In genomic region chr10:103476046-103476768, GRCh38 we compare ENCODE assay signal across 8 cellular contexts. TPM values are rescaled to one million over a fixed set of nuclear protein-coding genes. Genes with fewer than 3 reads are reported as not detected.
A peak's percentile ranks its signal among the peaks of the same experiment; 100 is the strongest.
DNase-seq lines count a peak whose midpoint lies in the region; TF ChIP-seq lines count a peak whose summit lies in the region.
"Had no signal": no experiment of that assay in that cellular context is flagged by ENCODE, and none has a peak within 500 bp of the region (broad histone marks: within the 10 kb centered on the region; RNA-seq: fewer than 3 reads in every experiment).

No MANE protein-coding gene starts in this region.

- H3K27ac Mint-ChIP-seq in HFFc6, result no peak overlapping the region
- peak overlapping the region; percentile 53 for H3K27ac Mint-ChIP-seq in T-helper 2 cell treated with Interferon-gamma antibody and Interleukin-4, amounts not matched to agents 5 μg/mL and 100 μg/mL, for 36 hours
- no peak overlapping the region for H3K27ac Mint-ChIP-seq in activated T-helper 1 cell treated with anti-CD3 and anti-CD28 coated beads, Interleukin-12 subunit alpha, Interleukin-12 subunit beta, Interleukin-2, Interleukin-4 antibody, amounts not matched to agents 30 ng/mL and 10 ng/mL and 1 ng/mL, durations not matched to agents 14 hours and 24 hours and 36 hours
- H3K27ac Mint-ChIP-seq: activated B cell treated with CpG ODN at 0.5 μM for 24 hours had no signal

- TF ChIP-seq CTCF in GM12872 (IDR thresholded peaks at IDR 0.05; ENCODE audit: insufficient read depth, low read depth, low read length), result peak; percentile 64
- TF ChIP-seq CTCF in HFFc6 (IDR thresholded peaks at IDR 0.05), result peak; percentile 34; the same call in 1 of the 2 replicates

- no peak for DNase-seq in HFFc6
- DNase-seq in T-helper 2 cell treated with Interferon-gamma antibody and Interleukin-4, amounts not matched to agents 5 μg/mL and 100 μg/mL, for 36 hours (ENCODE audit: low spot score), result no peak
- peak; percentile 34 for DNase-seq in kidney tubule cell (ENCODE audit: low spot score)
- no peak for DNase-seq in NCI-H187 treated with DMSO at 0.1 percent for 48 hours (lab: John Stamatoyannopoulos, UW)
- no peak for DNase-seq in cerebellar cortex (ENCODE audit: low spot score)
- no peak for DNase-seq in activated T-helper 1 cell treated with anti-CD3 and anti-CD28 coated beads, Interleukin-12 subunit alpha, Interleukin-12 subunit beta, Interleukin-2, Interleukin-4 antibody, amounts not matched to agents 30 ng/mL and 10 ng/mL and 1 ng/mL, durations not matched to agents 14 hours and 24 hours and 36 hours (ENCODE audit: low spot score)
- DNase-seq: activated B cell treated with CpG ODN at 0.5 μM for 24 hours had no signal

- intact Hi-C loops in activated T-helper 1 cell treated with anti-CD3 and anti-CD28 coated beads, Interleukin-12 subunit alpha, Interleukin-12 subunit beta, Interleukin-2, Interleukin-4 antibody, amounts not matched to agents 30 ng/mL and 10 ng/mL and 1 ng/mL, durations not matched to agents 14 hours and 24 hours and 36 hours (cut with micrococcal nuclease), result no loop called here

- H3K9me3 Mint-ChIP-seq in HFFc6, result no peaks in the 10 kb centered on the region
- H3K9me3 Mint-ChIP-seq in T-helper 2 cell treated with Interferon-gamma antibody and Interleukin-4, amounts not matched to agents 5 μg/mL and 100 μg/mL, for 36 hours, result no peaks in the 10 kb centered on the region
- no peaks in the 10 kb centered on the region for H3K9me3 Mint-ChIP-seq in activated T-helper 1 cell treated with anti-CD3 and anti-CD28 coated beads, Interleukin-12 subunit alpha, Interleukin-12 subunit beta, Interleukin-2, Interleukin-4 antibody, amounts not matched to agents 30 ng/mL and 10 ng/mL and 1 ng/mL, durations not matched to agents 14 hours and 24 hours and 36 hours
- H3K9me3 Mint-ChIP-seq: activated B cell treated with CpG ODN at 0.5 μM for 24 hours had no signal

- H3K4me1 Mint-ChIP-seq in HFFc6 (ENCODE audit: low read depth), result peaks cover 29% of the 10 kb centered on the region
- peaks cover 26% of the 10 kb centered on the region for H3K4me1 Mint-ChIP-seq in T-helper 2 cell treated with Interferon-gamma antibody and Interleukin-4, amounts not matched to agents 5 μg/mL and 100 μg/mL, for 36 hours (ENCODE audit: low read depth)
- peaks cover 45% of the 10 kb centered on the region for H3K4me1 Mint-ChIP-seq in activated T-helper 1 cell treated with anti-CD3 and anti-CD28 coated beads, Interleukin-12 subunit alpha, Interleukin-12 subunit beta, Interleukin-2, Interleukin-4 antibody, amounts not matched to agents 30 ng/mL and 10 ng/mL and 1 ng/mL, durations not matched to agents 14 hours and 24 hours and 36 hours (ENCODE audit: low read depth)

- no peak overlapping the region for H3K4me3 Mint-ChIP-seq in HFFc6
- H3K4me3 Mint-ChIP-seq in T-helper 2 cell treated with Interferon-gamma antibody and Interleukin-4, amounts not matched to agents 5 μg/mL and 100 μg/mL, for 36 hours, result no peak overlapping the region
- no peak overlapping the region for H3K4me3 Mint-ChIP-seq in activated T-helper 1 cell treated with anti-CD3 and anti-CD28 coated beads, Interleukin-12 subunit alpha, Interleukin-12 subunit beta, Interleukin-2, Interleukin-4 antibody, amounts not matched to agents 30 ng/mL and 10 ng/mL and 1 ng/mL, durations not matched to agents 14 hours and 24 hours and 36 hours
- H3K4me3 Mint-ChIP-seq: activated B cell treated with CpG ODN at 0.5 μM for 24 hours had no signal

- no peaks in the 10 kb centered on the region for H3K36me3 Mint-ChIP-seq in HFFc6 (ENCODE audit: low read depth)
- H3K36me3 Mint-ChIP-seq in T-helper 2 cell treated with Interferon-gamma antibody and Interleukin-4, amounts not matched to agents 5 μg/mL and 100 μg/mL, for 36 hours (ENCODE audit: low read depth), result peaks cover 2% of the 10 kb centered on the region
- H3K36me3 Mint-ChIP-seq in activated T-helper 1 cell treated with anti-CD3 and anti-CD28 coated beads, Interleukin-12 subunit alpha, Interleukin-12 subunit beta, Interleukin-2, Interleukin-4 antibody, amounts not matched to agents 30 ng/mL and 10 ng/mL and 1 ng/mL, durations not matched to agents 14 hours and 24 hours and 36 hours (ENCODE audit: low read depth), result no peaks in the 10 kb centered on the region

- peaks cover 5% of the 10 kb centered on the region for H3K27me3 Mint-ChIP-seq in HFFc6 (ENCODE audit: insufficient read depth)
- no peaks in the 10 kb centered on the region for H3K27me3 Mint-ChIP-seq in T-helper 2 cell treated with Interferon-gamma antibody and Interleukin-4, amounts not matched to agents 5 μg/mL and 100 μg/mL, for 36 hours (ENCODE audit: low read depth)
- peaks cover 2% of the 10 kb centered on the region for H3K27me3 Mint-ChIP-seq in activated T-helper 1 cell treated with anti-CD3 and anti-CD28 coated beads, Interleukin-12 subunit alpha, Interleukin-12 subunit beta, Interleukin-2, Interleukin-4 antibody, amounts not matched to agents 30 ng/mL and 10 ng/mL and 1 ng/mL, durations not matched to agents 14 hours and 24 hours and 36 hours (ENCODE audit: insufficient read depth)
- H3K27me3 Mint-ChIP-seq: activated B cell treated with CpG ODN at 0.5 μM for 24 hours had no signal

RNA-seq across cellular contexts. Expression of gene CALHM3, which starts 2.8 kb away (rescaled TPM):
- under 1 TPM in 1 of 6 experiments, not detected in 5; 0.09 TPM for total RNA-seq in HFFc6 (2021; fragmentation: NEBNext Ultra II Directional; extraction: Animal tissue kit (Norgen Biotek cat#: 25700))
- not detected in 2 replicates for total RNA-seq in activated T-helper 1 cell treated with anti-CD3 and anti-CD28 coated beads, Interleukin-12 subunit alpha, Interleukin-12 subunit beta, Interleukin-2, Interleukin-4 antibody, amounts not matched to agents 30 ng/mL and 10 ng/mL and 1 ng/mL, durations not matched to agents 14 hours and 24 hours and 36 hours
- total RNA-seq: activated B cell treated with CpG ODN at 0.5 μM for 24 hours had no signal

RNA-seq across cellular contexts. Expression of gene NEURL1, which starts 17.3 kb away (rescaled TPM):
- total RNA-seq in HFFc6 (2021; fragmentation: NEBNext Ultra II Directional; extraction: Animal tissue kit (Norgen Biotek cat#: 25700)), result under 1 TPM; 0.06 to 0.46 (median 0.27) TPM
- 3.4 and 3.6 TPM in 2 replicates for total RNA-seq in activated T-helper 1 cell treated with anti-CD3 and anti-CD28 coated beads, Interleukin-12 subunit alpha, Interleukin-12 subunit beta, Interleukin-2, Interleukin-4 antibody, amounts not matched to agents 30 ng/mL and 10 ng/mL and 1 ng/mL, durations not matched to agents 14 hours and 24 hours and 36 hours

RNA-seq across cellular contexts. Expression of gene CALHM1, which starts 17.5 kb away (rescaled TPM):
- total RNA-seq in HFFc6 (2021; fragmentation: NEBNext Ultra II Directional; extraction: Animal tissue kit (Norgen Biotek cat#: 25700)), result not detected
- total RNA-seq in activated T-helper 1 cell treated with anti-CD3 and anti-CD28 coated beads, Interleukin-12 subunit alpha, Interleukin-12 subunit beta, Interleukin-2, Interleukin-4 antibody, amounts not matched to agents 30 ng/mL and 10 ng/mL and 1 ng/mL, durations not matched to agents 14 hours and 24 hours and 36 hours, result not detected in 2 replicates

RNA-seq across cellular contexts. Expression of gene CALHM2, which starts 24.0 kb away (rescaled TPM):
- total RNA-seq in HFFc6 (2021; fragmentation: NEBNext Ultra II Directional; extraction: Animal tissue kit (Norgen Biotek cat#: 25700)), result 10 to 100 TPM; 41.0 to 46.0 (median 45.1) TPM
- total RNA-seq in activated T-helper 1 cell treated with anti-CD3 and anti-CD28 coated beads, Interleukin-12 subunit alpha, Interleukin-12 subunit beta, Interleukin-2, Interleukin-4 antibody, amounts not matched to agents 30 ng/mL and 10 ng/mL and 1 ng/mL, durations not matched to agents 14 hours and 24 hours and 36 hours, result 18.6 and 19.1 TPM in 2 replicates
